18 cellular contexts compared by ENCODE assay signal in genomic region chr1:109635862-109636200, GRCh38. TPM values are rescaled to one million over a fixed set of nuclear protein-coding genes. Genes with fewer than 3 reads are reported as not detected.
A peak's percentile ranks its signal among the peaks of the same experiment; 100 is the strongest.
DNase-seq lines count a peak whose midpoint lies in the region; TF ChIP-seq lines count a peak whose summit lies in the region.
"Had no signal": no experiment of that assay in that cellular context is flagged by ENCODE, and none has a peak within 500 bp of the region (broad histone marks: within the 10 kb centered on the region; RNA-seq: fewer than 3 reads in every experiment).

No MANE protein-coding gene starts in this region.

- CTCF ChIA-PET in activated CD4-positive, alpha-beta T cell treated with anti-CD3 and anti-CD28 coated beads, Interleukin-2, amount 10 ng/mL, durations not matched to agents 7 days and 5 days (lab: Charles Lee) = interaction anchor here (0.9 to 7.1 kb wide), 7 partner anchors 8 to 349 kb away, joined by 3 to 112 read pairs (median 10); partner anchors contain the start of gene AHCYL1

- H3K79me2 ChIP-seq in KMS-11 (ENCODE audit: insufficient read depth, low read depth) = no peaks in the 10 kb centered on the region

- H3K4me3 Mint-ChIP-seq in activated CD4-positive, alpha-beta T cell treated with anti-CD3 and anti-CD28 coated beads, Interleukin-2, amount 10 ng/mL, durations not matched to agents 7 days and 5 days = no peak overlapping the region
- no peak overlapping the region for H3K4me3 Mint-ChIP-seq in progenitor cell of endocrine pancreas (ENCODE audit: low read depth)

- H3K36me3 ChIP-seq in KMS-11 (ENCODE audit: insufficient read depth) = peaks cover 7% of the 10 kb centered on the region; the same call in 1 of the 2 replicates

- no peaks in the 10 kb centered on the region for H3K9me3 Mint-ChIP-seq in activated CD4-positive, alpha-beta T cell treated with anti-CD3 and anti-CD28 coated beads, Interleukin-2, amount 10 ng/mL, durations not matched to agents 7 days and 5 days
- H3K9me3 Mint-ChIP-seq in progenitor cell of endocrine pancreas (ENCODE audit: low read depth) = no peaks in the 10 kb centered on the region
- H3K9me3 Mint-ChIP-seq: activated T-helper 17 cell treated with anti-CD3 and anti-CD28 coated beads, Interleukin-2, amount 50 U/mL, for 72 hours had no signal

- no peak for TF ChIP-seq CTCF in KMS-11 (conservative IDR thresholded peaks at IDR 0.05; ENCODE audit: low read depth, low read length)
- no peak for TF ChIP-seq CTCF in progenitor cell of endocrine pancreas (IDR thresholded peaks at IDR 0.05; ENCODE audit: unreplicated experiment)

- DNase-seq in activated CD4-positive, alpha-beta T cell treated with anti-CD3 and anti-CD28 coated beads, Interleukin-2, amount 10 ng/mL, durations not matched to agents 7 days and 5 days = peak; percentile 4
- no peak for DNase-seq in activated CD4-positive, alpha-beta T cell treated with anti-CD3 and anti-CD28 coated beads for 48 hours
- DNase-seq in dedifferentiated amniotic fluid mesenchymal stem cell (ENCODE audit: extremely low spot score) (peak; percentile 3), progenitor cell of endocrine pancreas (ENCODE audit: low spot score, unreplicated experiment) (no peak), COLO668 (lab: John Stamatoyannopoulos, UW; ENCODE audit: unreplicated experiment) (no peak), cortex of kidney (lab: John Stamatoyannopoulos, UW) (no peak)
- no peak for DNase-seq in effector CD4-positive, alpha-beta T cell
- DNase-seq: 8988T; erythroblast; NCI-H1694; stimulated activated naive CD4-positive, alpha-beta T cell treated with Interleukin-2 at 50 U/mL for 16 hours; trophoblast cell had no signal

- peak overlapping the region; percentile 19; the same call in 1 of the 2 replicates for H3K4me2 ChIP-seq in KMS-11

- no peaks in the 10 kb centered on the region for H3K27me3 Mint-ChIP-seq in activated CD4-positive, alpha-beta T cell treated with anti-CD3 and anti-CD28 coated beads, Interleukin-2, amount 10 ng/mL, durations not matched to agents 7 days and 5 days
- H3K27me3 Mint-ChIP-seq in progenitor cell of endocrine pancreas = no peaks in the 10 kb centered on the region
- H3K27me3 Mint-ChIP-seq: activated T-helper 17 cell treated with anti-CD3 and anti-CD28 coated beads, Interleukin-2, amount 50 U/mL, for 72 hours had no signal

- H3K27ac ChIP-seq in KMS-11 = no peak overlapping the region

- H3K4me1 Mint-ChIP-seq in activated CD4-positive, alpha-beta T cell treated with anti-CD3 and anti-CD28 coated beads, Interleukin-2, amount 10 ng/mL, durations not matched to agents 7 days and 5 days = peaks cover 20% of the 10 kb centered on the region
- H3K4me1 Mint-ChIP-seq in progenitor cell of endocrine pancreas (ENCODE audit: low read depth) = peaks cover 11% of the 10 kb centered on the region

- POLR2A ChIA-PET in activated CD4-positive, alpha-beta T cell treated with anti-CD3 and anti-CD28 coated beads, Interleukin-2, amount 10 ng/mL, durations not matched to agents 7 days and 5 days (lab: Charles Lee) = no interaction called here

- H3K4me1 ChIP-seq in KMS-11 (ENCODE audit: low read depth, poor library complexity, severe bottlenecking) = peaks cover 28% of the 10 kb centered on the region

- H4K20me1 ChIP-seq in KMS-11 (ENCODE audit: insufficient read depth) = no peaks in the 10 kb centered on the region

- no peaks in the 10 kb centered on the region for H3K27me3 ChIP-seq in KMS-11 (ENCODE audit: insufficient read depth, low read depth)
- H3K27me3 ChIP-seq: gastroesophageal sphincter, MG63 had no signal

- no peak overlapping the region for H3K4me3 ChIP-seq in KMS-11 (IDR thresholded peaks at IDR 0.05; ENCODE audit: insufficient read depth, low read depth, low read length)
- H3K4me3 ChIP-seq: gastroesophageal sphincter, MG63 had no signal

- no peak overlapping the region for H3K27ac Mint-ChIP-seq in activated CD4-positive, alpha-beta T cell treated with anti-CD3 and anti-CD28 coated beads, Interleukin-2, amount 10 ng/mL, durations not matched to agents 7 days and 5 days
- H3K27ac Mint-ChIP-seq in progenitor cell of endocrine pancreas = peak overlapping the region; percentile 0

- H2AFZ ChIP-seq in KMS-11 (ENCODE audit: low read depth) = no peak overlapping the region

- peaks cover 11% of the 10 kb centered on the region for H3K36me3 Mint-ChIP-seq in activated CD4-positive, alpha-beta T cell treated with anti-CD3 and anti-CD28 coated beads, Interleukin-2, amount 10 ng/mL, durations not matched to agents 7 days and 5 days (ENCODE audit: low read depth)
- peaks cover 4% of the 10 kb centered on the region for H3K36me3 Mint-ChIP-seq in progenitor cell of endocrine pancreas (ENCODE audit: insufficient read depth)

- H3K9ac ChIP-seq in KMS-11 = no peak overlapping the region

RNA-seq across cellular contexts. Expression of gene AMPD2, which starts 16.2 kb away (rescaled TPM):
- total RNA-seq in activated CD4-positive, alpha-beta T cell treated with anti-CD3 and anti-CD28 coated beads, Interleukin-2, amount 10 ng/mL, durations not matched to agents 7 days and 5 days = 100 to 1,000 TPM; 116 to 120 TPM
- total RNA-seq in progenitor cell of endocrine pancreas = 91.6 and 94.5 TPM in 2 replicates

RNA-seq across cellular contexts. Expression of gene GNAT2, which starts 16.4 kb away (rescaled TPM):
- total RNA-seq in activated CD4-positive, alpha-beta T cell treated with anti-CD3 and anti-CD28 coated beads, Interleukin-2, amount 10 ng/mL, durations not matched to agents 7 days and 5 days = not detected
- 0.57 TPM in 1 of 2 replicates, not detected in the other for total RNA-seq in progenitor cell of endocrine pancreas
- total RNA-seq: gastroesophageal sphincter had no signal

RNA-seq across cellular contexts. Expression of gene GSTM4, which starts 20.1 kb away (rescaled TPM):
- total RNA-seq in activated CD4-positive, alpha-beta T cell treated with anti-CD3 and anti-CD28 coated beads, Interleukin-2, amount 10 ng/mL, durations not matched to agents 7 days and 5 days = 10 to 100 TPM; 34.3 to 36.3 TPM
- 21.0 and 21.2 TPM in 2 replicates for total RNA-seq in progenitor cell of endocrine pancreas

RNA-seq across cellular contexts. Expression of gene GSTM2, which starts 32.0 kb away (rescaled TPM):
- 10 to 100 TPM; 33.4 to 33.5 TPM for total RNA-seq in activated CD4-positive, alpha-beta T cell treated with anti-CD3 and anti-CD28 coated beads, Interleukin-2, amount 10 ng/mL, durations not matched to agents 7 days and 5 days
- 76.9 and 79.5 TPM in 2 replicates for total RNA-seq in progenitor cell of endocrine pancreas

RNA-seq across cellular contexts. Expression of gene GSTM1, which starts 51.8 kb away (rescaled TPM):
- total RNA-seq in activated CD4-positive, alpha-beta T cell treated with anti-CD3 and anti-CD28 coated beads, Interleukin-2, amount 10 ng/mL, durations not matched to agents 7 days and 5 days = 10 to 100 TPM; 68.4 to 77.2 TPM
- 39.0 and 39.1 TPM in 2 replicates for total RNA-seq in progenitor cell of endocrine pancreas
- total RNA-seq: H4, SK-MEL-5 had no signal

Comparison
In these comparisons a context has a peak if more than half of its experiments do, and no peak if none do; other contexts are left out.
1. DNase-seq: peak in activated CD4-positive, alpha-beta T cell treated with anti-CD3 and anti-CD28 coated beads, Interleukin-2, amount 10 ng/mL, durations not matched to agents 7 days and 5 days (single experiment) and dedifferentiated amniotic fluid mesenchymal stem cell (single experiment); none in activated CD4-positive, alpha-beta T cell treated with anti-CD3 and anti-CD28 coated beads for 48 hours (single experiment), progenitor cell of endocrine pancreas (single experiment), COLO668 (single experiment), effector CD4-positive, alpha-beta T cell (single experiment) and cortex of kidney (single experiment).